In genomic region chr9:37675661-37676060, GRCh38 we compare ENCODE assay signal across 20 cellular contexts. TPM values are rescaled to one million over a fixed set of nuclear protein-coding genes. Genes with fewer than 3 reads are reported as not detected.
A peak's percentile ranks its signal among the peaks of the same experiment; 100 is the strongest.
DNase-seq lines count a peak whose midpoint lies in the region; ATAC-seq and TF ChIP-seq lines count a peak whose summit lies in the region.
"Had no signal": no experiment of that assay in that cellular context is flagged by ENCODE, and none has a peak within 500 bp of the region (broad histone marks: within the 10 kb centered on the region; RNA-seq: fewer than 3 reads in every experiment).

No MANE protein-coding gene starts in this region.

- DNase-seq in DMS79 (lab: John Stamatoyannopoulos, UW) (peak; percentile 61), NCI-H2081 (lab: John Stamatoyannopoulos, UW) (peak; percentile 56 to 85), NCI-H748 (lab: John Stamatoyannopoulos, UW; ENCODE audit: unreplicated experiment) (peak; percentile 89), psoas muscle (no peak), occipital lobe (lab: John Stamatoyannopoulos, UW) (no peak), foreskin fibroblast (no peak), epidermal melanocyte (ENCODE audit: insufficient read length, low spot score) (no peak)
- DNase-seq: activated B cell treated with CpG ODN at 0.5 μM for 24 hours; activated CD4-positive, alpha-beta memory T cell treated with anti-CD3 and anti-CD28 coated beads, Interleukin-2, amount 10 ng/mL, durations not matched to agents 7 days and 5 days; activated naive CD4-positive, alpha-beta T cell treated with anti-CD3 and anti-CD28 coated beads, Interleukin-2, amount 10 ng/mL, durations not matched to agents 7 days and 5 days; aorta; CD4-positive, CD25-positive, alpha-beta regulatory T cell; effector memory CD8-positive, alpha-beta T cell; glutamatergic neuron; GM23248; KBM-7; T-helper 2 cell had no signal

- 45 to 53% (median 45%) methylated on average over 3 of the region's 3 CpGs for WGBS in psoas muscle, 3 donors

- H3K9me3 ChIP-seq in psoas muscle, result no peaks in the 10 kb centered on the region
- H3K9me3 ChIP-seq: suprapubic skin, vagina had no signal

- peak overlapping the region; percentile 45 for H3K4me3 ChIP-seq in psoas muscle
- no peak overlapping the region for H3K4me3 ChIP-seq in foreskin fibroblast (ENCODE audit: low read depth in 1 of 2, low read length in 2 of 2)
- H3K4me3 ChIP-seq: GM23248, suprapubic skin, vagina had no signal

- no peak for TF ChIP-seq CTCF in psoas muscle (IDR thresholded peaks at IDR 0.05)
- TF ChIP-seq CTCF in foreskin fibroblast (IDR thresholded peaks at IDR 0.05; ENCODE audit: low read depth, low read length), result no peak

- no peaks in the 10 kb centered on the region for H3K36me3 ChIP-seq in psoas muscle (ENCODE audit: insufficient read depth in 1 of 2, low read depth in 1 of 2)
- H3K36me3 ChIP-seq: suprapubic skin, vagina had no signal

- H3K27me3 ChIP-seq in psoas muscle (ENCODE audit: insufficient read depth in 3 of 3, low read length in 2 of 3), result no peaks in the 10 kb centered on the region
- H3K27me3 ChIP-seq: vagina had no signal

- intact Hi-C loops in psoas muscle (cut with DNase I), result no loop called here

- H3K4me1 ChIP-seq in psoas muscle, result peaks cover 18% of the 10 kb centered on the region
- H3K4me1 ChIP-seq: suprapubic skin, vagina had no signal

- ATAC-seq in psoas muscle (no peak), GM18858 (IDR thresholded peaks at IDR 0.05; ENCODE audit: unreplicated experiment) (no peak)
- ATAC-seq: effector memory CD8-positive, alpha-beta T cell had no signal

- H3K27ac ChIP-seq in psoas muscle, result peak overlapping the region; percentile 55
- H3K27ac ChIP-seq: GM23248, suprapubic skin, vagina had no signal

RNA-seq across cellular contexts. Expression of gene FRMPD1, which starts 24.9 kb away (rescaled TPM):
- 1 to 10 TPM; 1.4 to 6.1 (median 3.9) TPM for total RNA-seq in psoas muscle
- under 1 TPM; 0.48 to 0.84 (median 0.68) TPM for polyA plus RNA-seq in psoas muscle
- 0.62 TPM for total RNA-seq in occipital lobe
- total RNA-seq: activated CD4-positive, alpha-beta memory T cell treated with anti-CD3 and anti-CD28 coated beads, Interleukin-2, amount 10 ng/mL, durations not matched to agents 7 days and 5 days; CD4-positive, CD25-positive, alpha-beta regulatory T cell; GM23248 had no signal
- polyA plus RNA-seq: aorta; CD4-positive, CD25-positive, alpha-beta regulatory T cell; GM23248 had no signal

Comparison
In these comparisons a context has a peak if more than half of its experiments do, and no peak if none do; other contexts are left out.
1. DNase-seq: peak in DMS79 (single experiment), NCI-H2081 (2 of 2) and NCI-H748 (single experiment); none in psoas muscle (0 of 2), occipital lobe (single experiment), foreskin fibroblast (0 of 2) and epidermal melanocyte (single experiment).